Comparison of ENCODE assay signal across 8 cellular contexts in genomic region chr22:31616315-31616980, GRCh38. TPM values are rescaled to one million over a fixed set of nuclear protein-coding genes. Genes with fewer than 3 reads are reported as not detected.
A peak's percentile ranks its signal among the peaks of the same experiment; 100 is the strongest.
DNase-seq lines count a peak whose midpoint lies in the region; ATAC-seq and TF ChIP-seq lines count a peak whose summit lies in the region.

No MANE protein-coding gene starts in this region.

- intact Hi-C loops in left ventricle myocardium inferior (cut with micrococcal nuclease) (no loop called here), transverse colon (cut with DNase I; ENCODE audit: low total_unique reads) (no loop called here)

- H3K9ac ChIP-seq in BLaER1 treated with 17β-estradiol and CSF1 and Interleukin-3, amounts not matched to agents 10 nM and 100 nM = peak overlapping the region in 10 of 11 experiments; percentile 2 to 73 (median 60); a peak in 17 of 22 replicates

- H3K4me2 ChIP-seq in BLaER1 treated with 17β-estradiol and CSF1 and Interleukin-3, amounts not matched to agents 10 nM and 100 nM = peak overlapping the region; percentile 79 to 95 (median 89)

- DNase-seq in NB4 (ENCODE audit: low read depth) (peak; percentile 54), NCI-H345 treated with DMSO at 0.1 percent for 48 hours (lab: John Stamatoyannopoulos, UW; ENCODE audit: unreplicated experiment) (no peak), left ventricle myocardium inferior (no peak), foreskin melanocyte (no peak), transverse colon (no peak)

- H4K20me1 ChIP-seq in BLaER1 treated with 17β-estradiol and CSF1 and Interleukin-3, amounts not matched to agents 10 nM and 100 nM = peaks cover 8 to 69% (median 52%) of the 10 kb centered on the region in 11 experiments; a peak in 20 of 22 replicates

- no peak for TF ChIP-seq EP300 in gastroesophageal sphincter (IDR thresholded peaks at IDR 0.05)
- no peak for TF ChIP-seq EP300 in transverse colon (IDR thresholded peaks at IDR 0.05; ENCODE audit: low read depth)

- TF ChIP-seq CTCF in NB4 (IDR thresholded peaks at IDR 0.05; ENCODE audit: low read depth, low read length) (no peak), gastroesophageal sphincter (IDR thresholded peaks at IDR 0.05) (no peak), left ventricle myocardium inferior (IDR thresholded peaks at IDR 0.05; ENCODE audit: borderline replicate concordance) (no peak), transverse colon (IDR thresholded peaks at IDR 0.05) (no peak)

- WGBS in gastroesophageal sphincter (ENCODE audit: low coverage in 1 of 2), 2 donors = 93% methylated on average over 3 of the region's 9 CpGs; no CpG with 5 or more reads in 1 of the 2 donors
- 70% methylated on average over 9 of the region's 9 CpGs; no CpG with 5 or more reads in 1 of the 2 donors for WGBS in transverse colon (ENCODE audit: low coverage in 1 of 2), 2 donors

- no peaks in the 10 kb centered on the region for H3K27me3 ChIP-seq in BLaER1 treated with 17β-estradiol and CSF1 and Interleukin-3, amounts not matched to agents 10 nM and 100 nM
- H3K27me3 ChIP-seq in gastroesophageal sphincter = no peaks in the 10 kb centered on the region
- H3K27me3 ChIP-seq in left ventricle myocardium inferior (ENCODE audit: low read depth) = no peaks in the 10 kb centered on the region
- H3K27me3 ChIP-seq in transverse colon = no peaks in the 10 kb centered on the region

- H3K4me3 ChIP-seq in BLaER1 treated with 17β-estradiol and CSF1 and Interleukin-3, amounts not matched to agents 10 nM and 100 nM = no peak overlapping the region
- H3K4me3 ChIP-seq in NB4 (ENCODE audit: low read depth, low read length) (no peak overlapping the region), gastroesophageal sphincter (no peak overlapping the region), left ventricle myocardium inferior (no peak overlapping the region), transverse colon (no peak overlapping the region)

- peaks cover 47 to 56% (median 49%) of the 10 kb centered on the region in 11 experiments for H3K36me3 ChIP-seq in BLaER1 treated with 17β-estradiol and CSF1 and Interleukin-3, amounts not matched to agents 10 nM and 100 nM
- H3K36me3 ChIP-seq in gastroesophageal sphincter (peaks cover 0 to 66% of the 10 kb centered on the region in 2 donors), left ventricle myocardium inferior (peaks cover 40% of the 10 kb centered on the region), transverse colon (peaks cover 0 to 27% (median 8%) of the 10 kb centered on the region in 4 donors)

- H3K4me1 ChIP-seq in BLaER1 treated with 17β-estradiol and CSF1 and Interleukin-3, amounts not matched to agents 10 nM and 100 nM = peaks cover 44 to 59% (median 48%) of the 10 kb centered on the region in 10 experiments
- no peaks in the 10 kb centered on the region for H3K4me1 ChIP-seq in gastroesophageal sphincter
- peaks cover 27% of the 10 kb centered on the region for H3K4me1 ChIP-seq in left ventricle myocardium inferior
- H3K4me1 ChIP-seq in transverse colon = peaks cover 0 to 15% (median 11%) of the 10 kb centered on the region in 4 donors

- no peak for TF ChIP-seq POLR2A in NB4 (IDR thresholded peaks at IDR 0.05; ENCODE audit: extremely low read depth, insufficient read length)
- no peak for TF ChIP-seq POLR2A in gastroesophageal sphincter (IDR thresholded peaks at IDR 0.05)
- TF ChIP-seq POLR2A in transverse colon (IDR thresholded peaks at IDR 0.05) = no peak

- peak overlapping the region; percentile 33 to 79 (median 68); a peak in 21 of 22 replicates for H3K27ac ChIP-seq in BLaER1 treated with 17β-estradiol and CSF1 and Interleukin-3, amounts not matched to agents 10 nM and 100 nM
- H3K27ac ChIP-seq in gastroesophageal sphincter (no peak overlapping the region), left ventricle myocardium inferior (replicated peaks) (no peak overlapping the region), transverse colon (no peak overlapping the region)

- no peaks in the 10 kb centered on the region for H3K9me3 ChIP-seq in BLaER1 treated with 17β-estradiol and CSF1 and Interleukin-3, amounts not matched to agents 10 nM and 100 nM (replicated peaks in 1 of 11)
- H3K9me3 ChIP-seq in gastroesophageal sphincter = no peaks in the 10 kb centered on the region
- no peaks in the 10 kb centered on the region for H3K9me3 ChIP-seq in left ventricle myocardium inferior (replicated peaks)
- H3K9me3 ChIP-seq in transverse colon = no peaks in the 10 kb centered on the region

- ATAC-seq in GM19351 (IDR thresholded peaks at IDR 0.05; ENCODE audit: unreplicated experiment) = peak; percentile 67
- peak; percentile 17 for ATAC-seq in gastroesophageal sphincter

- in situ Hi-C loops in transverse colon (cut with MboI; ENCODE audit: low pct_ligation_motif_present in 1 of 4, low pct_unique_long_range_greater_than_20kb in 1 of 4, low sequenced_read_pairs in 3 of 4) = no loop called here

RNA-seq across cellular contexts. Expression of gene PISD, which starts 45.6 kb away (rescaled TPM):
- total RNA-seq in gastroesophageal sphincter (10 to 100 TPM; 10.1 to 32.7 (median 19.2) TPM), left ventricle myocardium inferior (18.1 TPM), transverse colon (100 to 1,000 TPM in 1 of 4 donors, 10 to 100 TPM in 3; 33.7 to 111 (median 47.7) TPM)

Comparison
In these comparisons a context has a peak if more than half of its experiments do, and no peak if none do; other contexts are left out.
1. H3K27ac ChIP-seq: peak in BLaER1 treated with 17β-estradiol and CSF1 and Interleukin-3, amounts not matched to agents 10 nM and 100 nM (11 of 11); none in gastroesophageal sphincter (0 of 4), left ventricle myocardium inferior (single experiment) and transverse colon (0 of 4).